1 cellular context compared by ENCODE assay signal in the genomic region with DNA sequence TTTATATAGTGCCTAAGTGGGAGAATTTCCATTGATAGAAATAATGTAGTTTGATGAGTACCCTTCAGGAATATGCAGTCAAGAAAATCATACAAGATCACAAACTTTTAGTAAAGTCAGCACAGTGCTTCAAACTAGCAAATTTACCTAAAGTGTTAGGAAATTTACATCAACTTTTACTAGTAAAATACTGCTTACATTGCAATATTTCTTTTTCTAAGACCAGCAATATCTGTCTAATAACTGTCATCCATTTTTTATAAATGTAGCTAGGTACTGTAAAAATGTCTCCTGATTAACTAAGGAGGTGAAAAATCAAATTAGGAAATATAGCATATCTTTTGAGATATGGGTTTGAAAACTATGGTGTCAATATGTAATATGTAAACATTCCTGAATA.
TF ChIP-seq lines count a peak whose summit lies in the region.

No MANE protein-coding gene starts in this region.

TF ChIP-seq in HepG2, 621 proteins besides CTCF, POLR2A, EP300 and RAD21 (continued from another document):
- TF ChIP-seq, protein P1, sequence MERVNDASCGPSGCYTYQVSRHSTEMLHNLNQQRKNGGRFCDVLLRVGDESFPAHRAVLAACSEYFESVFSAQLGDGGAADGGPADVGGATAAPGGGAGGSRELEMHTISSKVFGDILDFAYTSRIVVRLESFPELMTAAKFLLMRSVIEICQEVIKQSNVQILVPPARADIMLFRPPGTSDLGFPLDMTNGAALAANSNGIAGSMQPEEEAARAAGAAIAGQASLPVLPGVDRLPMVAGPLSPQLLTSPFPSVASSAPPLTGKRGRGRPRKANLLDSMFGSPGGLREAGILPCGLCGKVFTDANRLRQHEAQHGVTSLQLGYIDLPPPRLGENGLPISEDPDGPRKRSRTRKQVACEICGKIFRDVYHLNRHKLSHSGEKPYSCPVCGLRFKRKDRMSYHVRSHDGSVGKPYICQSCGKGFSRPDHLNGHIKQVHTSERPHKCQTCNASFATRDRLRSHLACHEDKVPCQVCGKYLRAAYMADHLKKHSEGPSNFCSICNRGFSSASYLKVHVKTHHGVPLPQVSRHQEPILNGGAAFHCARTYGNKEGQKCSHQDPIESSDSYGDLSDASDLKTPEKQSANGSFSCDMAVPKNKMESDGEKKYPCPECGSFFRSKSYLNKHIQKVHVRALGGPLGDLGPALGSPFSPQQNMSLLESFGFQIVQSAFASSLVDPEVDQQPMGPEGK (CRISPR knock-in tag; IDR thresholded peaks at IDR 0.05), result no peak
- TF ChIP-seq, protein P2, sequence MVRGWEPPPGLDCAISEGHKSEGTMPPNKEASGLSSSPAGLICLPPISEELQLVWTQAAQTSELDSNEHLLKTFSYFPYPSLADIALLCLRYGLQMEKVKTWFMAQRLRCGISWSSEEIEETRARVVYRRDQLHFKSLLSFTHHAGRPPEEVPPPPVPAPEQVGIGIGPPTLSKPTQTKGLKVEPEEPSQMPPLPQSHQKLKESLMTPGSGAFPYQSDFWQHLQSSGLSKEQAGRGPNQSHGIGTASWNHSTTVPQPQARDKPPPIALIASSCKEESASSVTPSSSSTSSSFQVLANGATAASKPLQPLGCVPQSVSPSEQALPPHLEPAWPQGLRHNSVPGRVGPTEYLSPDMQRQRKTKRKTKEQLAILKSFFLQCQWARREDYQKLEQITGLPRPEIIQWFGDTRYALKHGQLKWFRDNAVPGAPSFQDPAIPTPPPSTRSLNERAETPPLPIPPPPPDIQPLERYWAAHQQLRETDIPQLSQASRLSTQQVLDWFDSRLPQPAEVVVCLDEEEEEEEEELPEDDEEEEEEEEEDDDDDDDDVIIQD (CRISPR knock-in tag; IDR thresholded peaks at IDR 0.05; ENCODE audit: low read depth), result no peak
